ENCODE assay signal across 1 cellular context in genomic region chr12:93234641-93235040, GRCh38.
TF ChIP-seq lines count a peak whose summit lies in the region.

No MANE protein-coding gene starts in this region.

TF ChIP-seq in A549, 52 proteins besides CTCF, POLR2A, EP300 and RAD21:
- TF ChIP-seq GATA3 (IDR thresholded peaks at IDR 0.05; ENCODE audit: borderline replicate concordance) (0 out of 2 replicates have a peak, but pooled peaks have one; percentile 26), JUNB (IDR thresholded peaks at IDR 0.05) (no peak)
TF ChIP-seq in A549: peak in this region for 1.
